In the genomic region with DNA sequence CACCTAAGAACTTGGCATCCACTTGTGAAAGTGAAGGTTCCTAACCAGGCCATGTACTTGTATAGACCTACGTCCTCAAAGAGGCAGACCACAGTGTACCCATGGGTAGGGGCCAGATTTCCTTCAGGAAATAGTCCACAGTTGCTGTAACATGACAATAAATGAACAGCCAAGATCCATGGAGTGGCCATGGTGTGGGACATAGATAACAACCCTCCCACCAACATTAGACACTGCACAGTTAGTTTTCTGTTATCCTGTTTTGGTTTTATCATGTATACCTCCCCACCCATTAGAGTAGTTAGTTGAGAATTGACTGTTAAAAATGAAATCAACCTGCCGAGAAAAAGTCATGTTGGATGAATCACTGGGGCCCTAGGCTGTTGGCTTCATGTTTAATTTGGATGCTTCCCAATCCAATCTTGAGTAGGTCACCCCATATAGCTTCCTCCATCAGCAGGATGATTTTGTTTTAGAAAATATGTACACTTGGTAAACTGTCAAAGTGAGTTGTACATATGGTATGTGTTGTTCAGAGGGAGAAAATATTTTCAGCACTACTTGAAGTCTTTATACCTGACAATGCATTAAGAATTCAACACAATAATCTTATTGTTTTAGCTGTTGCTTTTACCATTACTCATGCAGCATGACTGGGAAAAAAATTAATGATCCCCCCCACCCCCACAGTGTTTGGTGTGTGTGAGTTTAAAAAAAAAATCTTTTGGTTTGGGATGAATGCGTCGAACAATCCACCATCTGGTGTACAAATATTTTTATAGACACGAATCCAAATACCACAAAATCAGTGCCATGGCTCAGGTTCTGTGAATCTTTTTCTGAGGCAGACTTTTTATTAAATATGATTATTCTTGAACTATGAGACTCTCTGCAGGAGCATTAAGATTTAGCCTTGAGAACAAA, we compare ENCODE assay signal across 1 cellular context.
A peak's percentile ranks its signal among the peaks of the same experiment; 100 is the strongest.
TF ChIP-seq lines count a peak whose summit lies in the region.

No MANE protein-coding gene starts in this region.

TF ChIP-seq in HCT116, 20 proteins besides CTCF, POLR2A, EP300 and RAD21 (continued from another document):
- TF ChIP-seq, protein P1, sequence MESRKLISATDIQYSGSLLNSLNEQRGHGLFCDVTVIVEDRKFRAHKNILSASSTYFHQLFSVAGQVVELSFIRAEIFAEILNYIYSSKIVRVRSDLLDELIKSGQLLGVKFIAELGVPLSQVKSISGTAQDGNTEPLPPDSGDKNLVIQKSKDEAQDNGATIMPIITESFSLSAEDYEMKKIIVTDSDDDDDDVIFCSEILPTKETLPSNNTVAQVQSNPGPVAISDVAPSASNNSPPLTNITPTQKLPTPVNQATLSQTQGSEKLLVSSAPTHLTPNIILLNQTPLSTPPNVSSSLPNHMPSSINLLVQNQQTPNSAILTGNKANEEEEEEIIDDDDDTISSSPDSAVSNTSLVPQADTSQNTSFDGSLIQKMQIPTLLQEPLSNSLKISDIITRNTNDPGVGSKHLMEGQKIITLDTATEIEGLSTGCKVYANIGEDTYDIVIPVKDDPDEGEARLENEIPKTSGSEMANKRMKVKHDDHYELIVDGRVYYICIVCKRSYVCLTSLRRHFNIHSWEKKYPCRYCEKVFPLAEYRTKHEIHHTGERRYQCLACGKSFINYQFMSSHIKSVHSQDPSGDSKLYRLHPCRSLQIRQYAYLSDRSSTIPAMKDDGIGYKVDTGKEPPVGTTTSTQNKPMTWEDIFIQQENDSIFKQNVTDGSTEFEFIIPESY (IDR thresholded peaks at IDR 0.05; ENCODE audit: extremely low read depth, insufficient replicate concordance, low read length): no peak
- peak; percentile 72 for TF ChIP-seq CEBPB (IDR thresholded peaks at IDR 0.05; ENCODE audit: low read depth)
- TF ChIP-seq JUND (IDR thresholded peaks at IDR 0.05): peak; percentile 93
